Comparison of ENCODE assay signal across 8 cellular contexts in genomic region chr11:65637794-65638317, GRCh38. TPM values are rescaled to one million over a fixed set of nuclear protein-coding genes. Genes with fewer than 3 reads are reported as not detected.
DNase-seq lines count a peak whose midpoint lies in the region; FAIRE-seq and TF ChIP-seq lines count a peak whose summit lies in the region.

TSS of gene SIPA1 (plus strand) at chr11:65638101. CDS start at chr11:65640922, 2,821 bp downstream.

- peak; percentile 42; the same call in 1 of the 2 replicates for TF ChIP-seq CTCF in WI38 (IDR thresholded peaks at IDR 0.05; ENCODE audit: low read depth, low read length)
- TF ChIP-seq CTCF in bronchial epithelial cell (IDR thresholded peaks at IDR 0.05; ENCODE audit: insufficient read depth, low read length, severe bottlenecking) = peak; percentile 10

- H3K36me3 ChIP-seq in H7 (replicated peaks; ENCODE audit: control insufficient read depth, insufficient read depth, low read length) (peaks cover 15% of the 10 kb centered on the region), bronchial epithelial cell (ENCODE audit: control insufficient read depth, insufficient read depth, low read length) (peaks cover 24% of the 10 kb centered on the region)

- FAIRE-seq in bronchial epithelial cell (lab: Jason Lieb, UNC) = no peak

- H3K27ac ChIP-seq in skin epidermis = peak within 1 kb of the TSS; percentile 47 to 98 (median 86)

- peak; percentile 96 for DNase-seq in ELF-1 (ENCODE audit: low read depth, low spot score)
- peak; percentile 98 for DNase-seq in H7
- DNase-seq in NCI-H1092 (lab: John Stamatoyannopoulos, UW) = peak; percentile 41
- peak; percentile 52 for DNase-seq in bronchial epithelial cell (ENCODE audit: low read depth)
- DNase-seq in iPS-NIHi7 (ENCODE audit: extremely low spot score) = peak; percentile 94
- no peak for DNase-seq in GOT3 (lab: John Stamatoyannopoulos, UW)

- peak within 1 kb of the TSS; percentile 80 for H3K4me3 ChIP-seq in H7 (ENCODE audit: insufficient read depth, low read depth, low read length)
- H3K4me3 ChIP-seq in WI38 (ENCODE audit: low read depth, low read length) = peak within 1 kb of the TSS; percentile 62
- peak within 1 kb of the TSS; percentile 56 for H3K4me3 ChIP-seq in bronchial epithelial cell (ENCODE audit: low read depth, low read length)
- H3K4me3 ChIP-seq in skin epidermis = peak within 1 kb of the TSS; percentile 48 to 82 (median 71)

- H3K27me3 ChIP-seq in H7 (ENCODE audit: control insufficient read depth, insufficient read depth, low read length) (no peaks in the 10 kb centered on the region), bronchial epithelial cell (ENCODE audit: control insufficient read depth, insufficient read depth, low read length) (no peaks in the 10 kb centered on the region)

RNA-seq across cellular contexts. Expression of gene SIPA1, which starts in this region (rescaled TPM):
- 52.7 and 65.9 TPM in 2 replicates for total RNA-seq in H7 (2014; rRNA removed; shearing (Covaris generic))
- 11.1 and 15.1 TPM in 2 replicates for total RNA-seq in bronchial epithelial cell
